15 cellular contexts compared by ENCODE assay signal in genomic region chr4:41179086-41179374, GRCh38. TPM values are rescaled to one million over a fixed set of nuclear protein-coding genes. Genes with fewer than 3 reads are reported as not detected.
DNase-seq lines count a peak whose midpoint lies in the region; ATAC-seq, FAIRE-seq and TF ChIP-seq lines count a peak whose summit lies in the region.
"Had no signal": no experiment of that assay in that cellular context is flagged by ENCODE, and none has a peak within 500 bp of the region (broad histone marks: within the 10 kb centered on the region; RNA-seq: fewer than 3 reads in every experiment).

No MANE protein-coding gene starts in this region.

- H3K4me3 ChIP-seq in Karpas-422 (ENCODE audit: low read length) (no peak overlapping the region), prostate gland (no peak overlapping the region)
- H3K4me3 ChIP-seq: colonic mucosa had no signal

- H3K4me1 ChIP-seq in Karpas-422 (ENCODE audit: low read length) (no peaks in the 10 kb centered on the region), prostate gland (replicated peaks) (no peaks in the 10 kb centered on the region)

- H3K9ac ChIP-seq in Karpas-422 (ENCODE audit: low read length): no peak overlapping the region

- TF ChIP-seq POLR2A in prostate gland (IDR thresholded peaks at IDR 0.05): no peak

- intact Hi-C loops in sciatic nerve (cut with DNase I) (no loop called here), prostate gland (cut with DNase I) (no loop called here)

- H3K27me3 ChIP-seq in Karpas-422 (ENCODE audit: low read length) (no peaks in the 10 kb centered on the region), prostate gland (replicated peaks; ENCODE audit: insufficient read depth) (no peaks in the 10 kb centered on the region)
- H3K27me3 ChIP-seq: colonic mucosa had no signal

- no peak overlapping the region for H3K4me2 ChIP-seq in Karpas-422 (ENCODE audit: low read depth, low read length, poor library complexity, severe bottlenecking)

- FAIRE-seq in frontal cortex (lab: Jason Lieb, UNC) (peak; percentile 83), D721Med (lab: Jason Lieb, UNC) (no peak)

- DNase-seq in Ammon's horn (ENCODE audit: low spot score) (peak; percentile 72), frontal cortex (ENCODE audit: low spot score in 2 of 2) (peak in 1 of 2 donors; percentile 22), sciatic nerve (ENCODE audit: low spot score) (no peak), Karpas-422 (no peak), prostate gland (ENCODE audit: low spot score) (no peak), D721Med (ENCODE audit: insufficient read length, low spot score) (no peak)
- DNase-seq: colonic mucosa, islet precursor cell, KG1, NCI-H1417 treated with DMSO at 0.1 percent for 48 hours, SHP77 treated with DMSO at 0.1 percent for 48 hours had no signal

- H3K36me3 ChIP-seq in Karpas-422 (ENCODE audit: insufficient read depth, low read length): no peaks in the 10 kb centered on the region
- H3K36me3 ChIP-seq in prostate gland: no peaks in the 10 kb centered on the region
- H3K36me3 ChIP-seq: colonic mucosa had no signal

- no peaks in the 10 kb centered on the region for H3K9me2 ChIP-seq in Karpas-422 (replicated peaks; ENCODE audit: insufficient read depth, low read length)

- H3K27ac ChIP-seq in angular gyrus (ENCODE audit: low read depth, low read length) (peak overlapping the region; percentile 85), Karpas-422 (ENCODE audit: low read length) (no peak overlapping the region), prostate gland (no peak overlapping the region)
- H3K27ac ChIP-seq: colonic mucosa had no signal

- H4K20me1 ChIP-seq in Karpas-422 (ENCODE audit: insufficient read depth, low read depth, low read length): no peaks in the 10 kb centered on the region

- peak; percentile 42 for ATAC-seq in sciatic nerve
- ATAC-seq in GM21786 (IDR thresholded peaks at IDR 0.05; ENCODE audit: unreplicated experiment): no peak
- ATAC-seq: activated CD4-positive, CD25-positive, alpha-beta regulatory T cell treated with anti-CD3 and anti-CD28 coated beads, Interleukin-2, amount 50 U/mL, for 24 hours; stimulated activated memory B cell treated with anti-CD40 and anti-IgM and Interleukin-4, amounts not matched to agents 10 μg/mL and 1 μg/mL and 100 μg/mL, for 72 hours had no signal

- H3K79me2 ChIP-seq in Karpas-422 (ENCODE audit: low read length): no peaks in the 10 kb centered on the region

- 31% methylated on average over 3 of the region's 3 CpGs for WGBS in prostate gland

- no peaks in the 10 kb centered on the region for H3K9me3 ChIP-seq in Karpas-422 (ENCODE audit: low read length)
- H3K9me3 ChIP-seq in prostate gland: no peaks in the 10 kb centered on the region
- H3K9me3 ChIP-seq: colonic mucosa had no signal

- TF ChIP-seq CTCF in prostate gland (IDR thresholded peaks at IDR 0.05): no peak
- TF ChIP-seq CTCF in D721Med (IDR thresholded peaks at IDR 0.05; ENCODE audit: insufficient read depth, missing control alignments): no peak

- no peak overlapping the region for H2AFZ ChIP-seq in Karpas-422 (ENCODE audit: low read length)

RNA-seq across cellular contexts. Expression of gene APBB2, which starts 35.3 kb away (rescaled TPM):
- total RNA-seq in frontal cortex (68.1 TPM), sciatic nerve (147 TPM), prostate gland (10 to 100 TPM; 17.4 to 56.6 TPM)
- total RNA-seq in Karpas-422 (2014; rRNA removed; shearing (Covaris generic); ENCODE audit: low replicate concordance): 3.7 and 6.7 TPM in 2 replicates
